8 cellular contexts compared by ENCODE assay signal in the genomic region with DNA sequence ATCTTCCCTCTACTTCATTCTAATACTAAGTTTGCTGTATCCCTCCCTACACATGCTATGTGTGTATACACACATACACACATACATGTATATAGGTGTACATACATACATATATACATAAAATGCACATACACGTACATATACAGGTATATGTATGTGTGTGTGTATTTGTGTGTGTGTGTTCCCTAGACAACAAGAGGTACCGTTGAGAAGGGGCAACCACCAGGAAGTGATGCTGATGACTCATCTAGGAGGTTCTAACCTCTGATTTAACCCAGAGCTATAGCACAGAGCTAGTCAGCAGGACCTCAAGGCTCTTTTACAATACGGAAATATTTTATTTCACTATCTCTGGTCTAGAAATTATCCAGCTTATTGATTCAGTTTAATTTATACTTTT.
DNase-seq lines count a peak whose midpoint lies in the region; ATAC-seq lines count a peak whose summit lies in the region.

No MANE protein-coding gene starts in this region.

- POLR2A ChIA-PET in activated naive CD8-positive, alpha-beta T cell treated with anti-CD3 and anti-CD28 coated beads, Interleukin-2, amount 10 ng/mL, durations not matched to agents 7 days and 5 days (lab: Charles Lee): interaction anchor here (0.6 to 1.9 kb wide), 5 partner anchors 19 to 116 kb away, joined by 3 to 12 read pairs (median 3); no protein-coding TSS in a partner anchor
- POLR2A ChIA-PET in naive thymus-derived CD8-positive, alpha-beta T cell (lab: Charles Lee): no interaction called here

- CTCF ChIA-PET in activated CD8-positive, alpha-beta memory T cell treated with anti-CD3 and anti-CD28 coated beads, Interleukin-2, amount 10 ng/mL, durations not matched to agents 7 days and 5 days (lab: Charles Lee): interaction anchor here (0.9 to 3.7 kb wide), 4 partner anchors 11 to 89 kb away, joined by 3 to 32 read pairs (median 18); no protein-coding TSS in a partner anchor

- peak overlapping the region; percentile 86 for H3K27ac Mint-ChIP-seq in activated CD8-positive, alpha-beta memory T cell treated with anti-CD3 and anti-CD28 coated beads, Interleukin-2, amount 10 ng/mL, durations not matched to agents 7 days and 5 days
- peak overlapping the region; percentile 73 for H3K27ac Mint-ChIP-seq in activated naive CD8-positive, alpha-beta T cell treated with anti-CD3 and anti-CD28 coated beads, Interleukin-2, amount 10 ng/mL, durations not matched to agents 7 days and 5 days
- H3K27ac Mint-ChIP-seq in naive thymus-derived CD8-positive, alpha-beta T cell: peak overlapping the region; percentile 42 to 89 (median 82)

- peak; percentile 99 for ATAC-seq in activated CD8-positive, alpha-beta memory T cell treated with anti-CD3 and anti-CD28 coated beads, Interleukin-2, amount 10 ng/mL, durations not matched to agents 7 days and 5 days
- peak; percentile 84 for ATAC-seq in HG02763 (IDR thresholded peaks at IDR 0.05; ENCODE audit: unreplicated experiment)
- ATAC-seq in activated naive CD8-positive, alpha-beta T cell treated with anti-CD3 and anti-CD28 coated beads, Interleukin-2, amount 10 ng/mL, durations not matched to agents 7 days and 5 days (ENCODE audit: low read depth): peak; percentile 98
- ATAC-seq in naive thymus-derived CD8-positive, alpha-beta T cell: peak; percentile 97 to 99

- H3K4me1 Mint-ChIP-seq in activated CD8-positive, alpha-beta memory T cell treated with anti-CD3 and anti-CD28 coated beads, Interleukin-2, amount 10 ng/mL, durations not matched to agents 7 days and 5 days: peaks cover 40% of the 10 kb centered on the region
- H3K4me1 Mint-ChIP-seq in activated naive CD8-positive, alpha-beta T cell treated with anti-CD3 and anti-CD28 coated beads, Interleukin-2, amount 10 ng/mL, durations not matched to agents 7 days and 5 days: peaks cover 28% of the 10 kb centered on the region
- H3K4me1 Mint-ChIP-seq in naive thymus-derived CD8-positive, alpha-beta T cell: peaks cover 7 to 30% (median 19%) of the 10 kb centered on the region in 4 donors

- no peaks in the 10 kb centered on the region for H3K27me3 Mint-ChIP-seq in activated CD8-positive, alpha-beta memory T cell treated with anti-CD3 and anti-CD28 coated beads, Interleukin-2, amount 10 ng/mL, durations not matched to agents 7 days and 5 days
- H3K27me3 Mint-ChIP-seq in activated naive CD8-positive, alpha-beta T cell treated with anti-CD3 and anti-CD28 coated beads, Interleukin-2, amount 10 ng/mL, durations not matched to agents 7 days and 5 days: peaks cover 2% of the 10 kb centered on the region
- H3K27me3 Mint-ChIP-seq in naive thymus-derived CD8-positive, alpha-beta T cell: no peaks in the 10 kb centered on the region

- peak; percentile 81 for DNase-seq in activated CD8-positive, alpha-beta memory T cell treated with anti-CD3 and anti-CD28 coated beads, Interleukin-2, amount 10 ng/mL, durations not matched to agents 7 days and 5 days
- DNase-seq in activated CD8-positive, alpha-beta memory T cell treated with anti-CD3 and anti-CD28 coated beads for 24 hours: no peak
- DNase-seq in NOMO-1 (lab: John Stamatoyannopoulos, UW; ENCODE audit: unreplicated experiment in 2 of 2) (peak; percentile 74 to 92), ureter (ENCODE audit: low spot score) (no peak), inferior parietal cortex (ENCODE audit: extremely low spot score) (no peak)
- DNase-seq in activated naive CD8-positive, alpha-beta T cell treated with anti-CD3 and anti-CD28 coated beads, Interleukin-2, amount 10 ng/mL, durations not matched to agents 7 days and 5 days: no peak
- DNase-seq in naive thymus-derived CD8-positive, alpha-beta T cell: peak in 9 of 10 donors; percentile 21 to 81 (median 54)

- H3K9me3 Mint-ChIP-seq in activated CD8-positive, alpha-beta memory T cell treated with anti-CD3 and anti-CD28 coated beads, Interleukin-2, amount 10 ng/mL, durations not matched to agents 7 days and 5 days (ENCODE audit: low read depth): peaks cover 2% of the 10 kb centered on the region
- H3K9me3 Mint-ChIP-seq in activated naive CD8-positive, alpha-beta T cell treated with anti-CD3 and anti-CD28 coated beads, Interleukin-2, amount 10 ng/mL, durations not matched to agents 7 days and 5 days: no peaks in the 10 kb centered on the region
- no peaks in the 10 kb centered on the region for H3K9me3 Mint-ChIP-seq in naive thymus-derived CD8-positive, alpha-beta T cell

- H3K4me3 Mint-ChIP-seq in activated CD8-positive, alpha-beta memory T cell treated with anti-CD3 and anti-CD28 coated beads, Interleukin-2, amount 10 ng/mL, durations not matched to agents 7 days and 5 days: no peak overlapping the region
- peak overlapping the region; percentile 33 for H3K4me3 Mint-ChIP-seq in activated naive CD8-positive, alpha-beta T cell treated with anti-CD3 and anti-CD28 coated beads, Interleukin-2, amount 10 ng/mL, durations not matched to agents 7 days and 5 days
- H3K4me3 Mint-ChIP-seq in naive thymus-derived CD8-positive, alpha-beta T cell: peak overlapping the region in 2 of 10 donors; percentile 3 to 22

- H3K36me3 Mint-ChIP-seq in activated CD8-positive, alpha-beta memory T cell treated with anti-CD3 and anti-CD28 coated beads, Interleukin-2, amount 10 ng/mL, durations not matched to agents 7 days and 5 days: peaks cover 5% of the 10 kb centered on the region
- peaks cover 3% of the 10 kb centered on the region for H3K36me3 Mint-ChIP-seq in activated naive CD8-positive, alpha-beta T cell treated with anti-CD3 and anti-CD28 coated beads, Interleukin-2, amount 10 ng/mL, durations not matched to agents 7 days and 5 days
- no peaks in the 10 kb centered on the region for H3K36me3 Mint-ChIP-seq in naive thymus-derived CD8-positive, alpha-beta T cell

Comparison
In these comparisons a context has a peak if more than half of its experiments do, and no peak if none do; other contexts are left out.
1. DNase-seq: peak in activated CD8-positive, alpha-beta memory T cell treated with anti-CD3 and anti-CD28 coated beads, Interleukin-2, amount 10 ng/mL, durations not matched to agents 7 days and 5 days (single experiment), NOMO-1 (2 of 2) and naive thymus-derived CD8-positive, alpha-beta T cell (9 of 10); none in activated CD8-positive, alpha-beta memory T cell treated with anti-CD3 and anti-CD28 coated beads for 24 hours (single experiment), activated naive CD8-positive, alpha-beta T cell treated with anti-CD3 and anti-CD28 coated beads, Interleukin-2, amount 10 ng/mL, durations not matched to agents 7 days and 5 days (single experiment), ureter (single experiment) and inferior parietal cortex (single experiment).
2. Peak in every context shown above with its lines, with median percentiles within 50 percentile points of each other: ATAC-seq and H3K27ac Mint-ChIP-seq.